ENCODE assay signal across 14 cellular contexts in the genomic region with DNA sequence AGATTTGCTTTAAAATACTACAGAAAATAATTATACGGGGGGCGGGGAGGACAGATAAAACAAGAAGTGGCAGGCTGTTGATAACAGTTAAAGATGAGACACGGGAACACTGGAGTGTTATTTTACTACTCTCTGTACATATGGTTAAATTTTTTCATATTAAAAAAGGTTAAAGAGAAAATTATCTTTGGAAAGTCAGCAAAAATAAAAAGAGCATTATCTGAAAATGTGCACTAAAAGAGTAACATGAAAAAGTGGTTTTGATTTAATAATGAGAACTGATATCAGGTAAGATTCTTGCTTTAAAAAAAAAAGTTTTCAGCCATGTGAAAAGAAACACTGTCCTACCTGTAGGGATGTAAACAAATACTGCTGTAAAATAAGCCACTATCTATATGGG. TPM values are rescaled to one million over a fixed set of nuclear protein-coding genes. Genes with fewer than 3 reads are reported as not detected.
A peak's percentile ranks its signal among the peaks of the same experiment; 100 is the strongest.
DNase-seq lines count a peak whose midpoint lies in the region; ATAC-seq and TF ChIP-seq lines count a peak whose summit lies in the region.
"Had no signal": no experiment of that assay in that cellular context is flagged by ENCODE, and none has a peak within 500 bp of the region (broad histone marks: within the 10 kb centered on the region; RNA-seq: fewer than 3 reads in every experiment).

No MANE protein-coding gene starts in this region.

- H3K36me3 ChIP-seq in DND-41 (ENCODE audit: insufficient read depth, low read length) = no peaks in the 10 kb centered on the region
- H3K36me3 ChIP-seq in muscle layer of duodenum (ENCODE audit: control insufficient read depth in 1 of 2, insufficient read depth in 2 of 2, low read length in 2 of 2) = peaks cover 5 to 10% of the 10 kb centered on the region in 2 donors

- peak overlapping the region; percentile 80 for H3K27ac Mint-ChIP-seq in activated naive CD8-positive, alpha-beta T cell treated with anti-CD3 and anti-CD28 coated beads for 36 hours

- H3K27me3 ChIP-seq in DND-41 (ENCODE audit: insufficient read depth, low read length, poor library complexity) (no peaks in the 10 kb centered on the region), muscle layer of duodenum (ENCODE audit: low read depth, low read length) (no peaks in the 10 kb centered on the region)
- H3K27me3 ChIP-seq: BLaER1 had no signal

- no peaks in the 10 kb centered on the region for H4K20me1 ChIP-seq in DND-41 (ENCODE audit: insufficient read depth, low read length)
- H4K20me1 ChIP-seq: BLaER1 had no signal

- peak overlapping the region; percentile 85 for H3K27ac ChIP-seq in 22Rv1
- peak overlapping the region; percentile 95 for H3K27ac ChIP-seq in DND-41 (ENCODE audit: low read length)
- H3K27ac ChIP-seq in muscle layer of duodenum (ENCODE audit: low read length) = peak overlapping the region; percentile 53

- no peak overlapping the region for H3K4me3 Mint-ChIP-seq in activated naive CD8-positive, alpha-beta T cell treated with anti-CD3 and anti-CD28 coated beads for 36 hours

- no peaks in the 10 kb centered on the region for H3K27me3 Mint-ChIP-seq in activated naive CD8-positive, alpha-beta T cell treated with anti-CD3 and anti-CD28 coated beads for 36 hours

- no peak overlapping the region for H3K4me3 ChIP-seq in DND-41 (ENCODE audit: low read depth in 1 of 2, low read length in 2 of 2)
- H3K4me3 ChIP-seq in muscle layer of duodenum (ENCODE audit: low read depth in 1 of 2, low read length in 2 of 2) = no peak overlapping the region
- H3K4me3 ChIP-seq: BLaER1 had no signal

- no peaks in the 10 kb centered on the region for H3K9me3 Mint-ChIP-seq in activated naive CD8-positive, alpha-beta T cell treated with anti-CD3 and anti-CD28 coated beads for 36 hours

- H3K4me1 ChIP-seq in DND-41 (ENCODE audit: insufficient read depth, low read length) (peaks cover 45% of the 10 kb centered on the region), muscle layer of duodenum (ENCODE audit: control insufficient read depth in 1 of 2, insufficient read depth in 2 of 2, low read length in 2 of 2) (peaks cover 0 to 13% of the 10 kb centered on the region in 2 donors)

- peak overlapping the region; percentile 53 for H3K9ac ChIP-seq in DND-41 (ENCODE audit: low read depth, low read length)
- H3K9ac ChIP-seq: BLaER1 had no signal

- DNase-seq in DND-41 (no peak), NCI-H1092 (lab: John Stamatoyannopoulos, UW) (no peak), AG08395 (ENCODE audit: low spot score) (no peak)
- no peak for DNase-seq in activated naive CD8-positive, alpha-beta T cell treated with anti-CD3 and anti-CD28 coated beads for 36 hours
- no peak for DNase-seq in stimulated activated CD4-positive, alpha-beta T cell treated with anti-CD3 and anti-CD28 coated beads, Interleukin-4, amount 100 ng/mL, for 4 hours
- no peak for DNase-seq in stimulated activated naive CD4-positive, alpha-beta T cell (lab: John Stamatoyannopoulos, UW)
- DNase-seq: activated T-cell treated with anti-CD3 and anti-CD28 coated beads for 4 hours, amniotic stem cell, cortex of kidney, NCI-H187 treated with DMSO at 0.1 percent for 48 hours, Right ventricle myocardium superior had no signal

- peak overlapping the region; percentile 56 for H3K4me2 ChIP-seq in DND-41 (ENCODE audit: insufficient read depth, low read length)

- no peak for ATAC-seq in DND-41 (ENCODE audit: insufficient read depth, low read depth)

- peaks cover 3% of the 10 kb centered on the region; the same call in 1 of the 2 replicates for H3K79me2 ChIP-seq in DND-41 (ENCODE audit: insufficient read depth, low read length)

- H3K36me3 Mint-ChIP-seq in activated naive CD8-positive, alpha-beta T cell treated with anti-CD3 and anti-CD28 coated beads for 36 hours = no peaks in the 10 kb centered on the region

- H2AFZ ChIP-seq in DND-41 (ENCODE audit: low read depth, low read length) = no peak overlapping the region

- TF ChIP-seq CTCF in 22Rv1 (IDR thresholded peaks at IDR 0.05) (no peak), DND-41 (IDR thresholded peaks at IDR 0.05; ENCODE audit: borderline replicate concordance, extremely low read depth, low read length, poor library complexity, severe bottlenecking) (no peak)

- H3K4me1 Mint-ChIP-seq in activated naive CD8-positive, alpha-beta T cell treated with anti-CD3 and anti-CD28 coated beads for 36 hours = peaks cover 22% of the 10 kb centered on the region

- H3K9me3 ChIP-seq in DND-41 (ENCODE audit: insufficient read depth, low read length, severe bottlenecking) (no peaks in the 10 kb centered on the region), muscle layer of duodenum (ENCODE audit: control insufficient read depth in 1 of 2, low read length in 2 of 2) (no peaks in the 10 kb centered on the region)
- H3K9me3 ChIP-seq: BLaER1 had no signal

RNA-seq across cellular contexts. Expression of a gene that starts 46.9 kb away (rescaled TPM):
- total RNA-seq in activated naive CD8-positive, alpha-beta T cell treated with anti-CD3 and anti-CD28 coated beads for 36 hours = 1 to 10 TPM; 7.6 to 9.0 TPM
